ENCODE assay signal across 8 cellular contexts in genomic region chr1:213982814-213983588, GRCh38. TPM values are rescaled to one million over a fixed set of nuclear protein-coding genes. Genes with fewer than 3 reads are reported as not detected.
A peak's percentile ranks its signal among the peaks of the same experiment; 100 is the strongest.
DNase-seq lines count a peak whose midpoint lies in the region; ATAC-seq and TF ChIP-seq lines count a peak whose summit lies in the region.

No MANE protein-coding gene starts in this region.

- H3K36me3 Mint-ChIP-seq in glutamatergic neuron (ENCODE audit: unreplicated experiment), result no peaks in the 10 kb centered on the region

- peaks cover 27% of the 10 kb centered on the region for H3K9me3 Mint-ChIP-seq in glutamatergic neuron (ENCODE audit: unreplicated experiment)

- H3K36me3 ChIP-seq in parathyroid adenoma (ENCODE audit: control insufficient read depth, insufficient read depth, low read length), result no peaks in the 10 kb centered on the region
- no peaks in the 10 kb centered on the region for H3K36me3 ChIP-seq in PC-9 (ENCODE audit: low read depth)

- no peak for ATAC-seq in HG03354 (IDR thresholded peaks at IDR 0.05; ENCODE audit: poor library complexity, severe bottlenecking, unreplicated experiment)

- no peak overlapping the region for H3K9ac ChIP-seq in parathyroid adenoma

- no peak overlapping the region for H3K27ac ChIP-seq in parathyroid adenoma
- H3K27ac ChIP-seq in PC-9, result no peak overlapping the region

- H4K20me1 ChIP-seq in PC-9 (ENCODE audit: insufficient read depth), result no peaks in the 10 kb centered on the region

- H2AFZ ChIP-seq in parathyroid adenoma, result no peak overlapping the region
- no peak overlapping the region for H2AFZ ChIP-seq in PC-9

- peak overlapping the region; percentile 81 for H3K4me3 Mint-ChIP-seq in glutamatergic neuron (ENCODE audit: unreplicated experiment)

- POLR2A ChIA-PET in PC-9 (lab: Charles Lee; ENCODE audit: unreplicated experiment), result no interaction called here

- H3K27me3 ChIP-seq in parathyroid adenoma (ENCODE audit: control insufficient read depth, insufficient read depth, low read length) (peaks cover 27% of the 10 kb centered on the region), PC-9 (ENCODE audit: insufficient read depth, low read depth) (no peaks in the 10 kb centered on the region)

- no peaks in the 10 kb centered on the region for H3K79me2 ChIP-seq in parathyroid adenoma
- no peaks in the 10 kb centered on the region for H3K79me2 ChIP-seq in PC-9 (ENCODE audit: low read depth)

- H3F3A ChIP-seq in PC-9 (ENCODE audit: insufficient read depth, low read depth), result no peaks in the 10 kb centered on the region

- H3K27ac Mint-ChIP-seq in glutamatergic neuron (ENCODE audit: unreplicated experiment), result peak overlapping the region; percentile 89

- no peak for TF ChIP-seq CTCF in glutamatergic neuron (IDR thresholded peaks at IDR 0.05; ENCODE audit: partially characterized antibody, unreplicated experiment)
- TF ChIP-seq CTCF in parathyroid adenoma (IDR thresholded peaks at IDR 0.05), result no peak
- TF ChIP-seq CTCF in PC-9 (conservative IDR thresholded peaks at IDR 0.05), result no peak

- intact Hi-C loops in PC-9 (cut with micrococcal nuclease; ENCODE audit: unreplicated experiment), result no loop called here

- no TSS peak for BruUV-seq in PC-9 (replicated peaks; lab: Mats Ljungman, UMichigan)

- H3K27me3 Mint-ChIP-seq in glutamatergic neuron (ENCODE audit: unreplicated experiment), result peaks cover 20% of the 10 kb centered on the region

- no peaks in the 10 kb centered on the region for H3K9me2 ChIP-seq in PC-9 (ENCODE audit: insufficient read depth)

- no peaks in the 10 kb centered on the region for H3K9me3 ChIP-seq in parathyroid adenoma (ENCODE audit: control insufficient read depth, low read length)
- H3K9me3 ChIP-seq in PC-9 (ENCODE audit: insufficient read depth, low read depth), result no peaks in the 10 kb centered on the region

- no peak overlapping the region for H3K4me3 ChIP-seq in parathyroid adenoma (ENCODE audit: low read depth, low read length)
- no peak overlapping the region for H3K4me3 ChIP-seq in PC-9

- DNase-seq in G401 (ENCODE audit: low spot score) (peak; percentile 34), NCI-H510A (lab: John Stamatoyannopoulos, UW) (peak; percentile 78), glutamatergic neuron (peak; percentile 86), PC-9 (no peak), HCEC 1CT (no peak)
- DNase-seq in stimulated activated CD4-positive, alpha-beta T cell treated with anti-CD3 and anti-CD28 coated beads, Interleukin-1b, Interleukin-23, amount 100 ng/mL, for 48 hours, result no peak

- H3K4me1 Mint-ChIP-seq in glutamatergic neuron (ENCODE audit: low read depth, unreplicated experiment), result peaks cover 58% of the 10 kb centered on the region

- CTCF ChIA-PET in PC-9 (lab: Charles Lee), result no interaction called here

- H3K4me2 ChIP-seq in parathyroid adenoma (ENCODE audit: low read length) (peak overlapping the region; percentile 29), PC-9 (no peak overlapping the region)

- H3K4me1 ChIP-seq in parathyroid adenoma (no peaks in the 10 kb centered on the region), PC-9 (replicated peaks; ENCODE audit: insufficient read depth) (no peaks in the 10 kb centered on the region)

- in situ Hi-C loops in G401 (cut with HindIII; ENCODE audit: low sequenced_read_pairs), result no loop called here

RNA-seq across cellular contexts. Expression of gene PROX1, which starts 4.8 kb away (rescaled TPM):
- total RNA-seq in G401 (2014; rRNA removed; shearing (Covaris generic)), result not detected in 2 replicates
- total RNA-seq in glutamatergic neuron (ENCODE audit: unreplicated experiment) (68.4 TPM), PC-9 (2021) (not detected in 2 replicates)

Comparison
In these comparisons a context has a peak if more than half of its experiments do, and no peak if none do; other contexts are left out.
1. DNase-seq: peak in G401 (single experiment), NCI-H510A (single experiment) and glutamatergic neuron (single experiment); none in stimulated activated CD4-positive, alpha-beta T cell treated with anti-CD3 and anti-CD28 coated beads, Interleukin-1b, Interleukin-23, amount 100 ng/mL, for 48 hours (single experiment), PC-9 (0 of 2) and HCEC 1CT (single experiment).
2. RNA of gene PROX1, which starts 4.8 kb away (total RNA-seq): 68.4 TPM in glutamatergic neuron (single experiment); not detected in G401 and not detected in PC-9; every median in the first group is over 10 times any median in the second.